Comparison of ENCODE assay signal across 14 cellular contexts in genomic region chr7:13276977-13277376, GRCh38.
DNase-seq lines count a peak whose midpoint lies in the region; ATAC-seq and TF ChIP-seq lines count a peak whose summit lies in the region.
"Had no signal": no experiment of that assay in that cellular context is flagged by ENCODE, and none has a peak within 500 bp of the region (broad histone marks: within the 10 kb centered on the region; RNA-seq: fewer than 3 reads in every experiment).

No MANE protein-coding gene starts in this region.

- intact Hi-C loops in testis (cut with DNase I; ENCODE audit: low total_unique reads), result no loop called here

- H3K27ac ChIP-seq in GM23338 (ENCODE audit: low read depth), result no peak overlapping the region
- no peak overlapping the region for H3K27ac ChIP-seq in testis
- H3K27ac ChIP-seq: body of pancreas had no signal

- peaks cover 22% of the 10 kb centered on the region for H3K36me3 Mint-ChIP-seq in GM23338 (ENCODE audit: low read depth)
- H3K36me3 Mint-ChIP-seq in glutamatergic neuron (ENCODE audit: unreplicated experiment), result peaks cover 16% of the 10 kb centered on the region
- H3K36me3 Mint-ChIP-seq in activated T-cell treated with anti-CD3 and anti-CD28 coated beads, Interleukin-2, amount 50 U/mL, for 4 hours (ENCODE audit: insufficient read depth), result no peaks in the 10 kb centered on the region
- H3K36me3 Mint-ChIP-seq: stimulated activated memory B cell treated with anti-CD40 and anti-IgM and Interleukin-4, amounts not matched to agents 10 μg/mL and 1 μg/mL and 100 μg/mL, for 72 hours had no signal

- H3K27me3 Mint-ChIP-seq in GM23338 (ENCODE audit: insufficient read depth, low read depth, poor library complexity) (no peaks in the 10 kb centered on the region), glutamatergic neuron (ENCODE audit: unreplicated experiment) (no peaks in the 10 kb centered on the region)
- H3K27me3 Mint-ChIP-seq in activated T-cell treated with anti-CD3 and anti-CD28 coated beads, Interleukin-2, amount 50 U/mL, for 4 hours (ENCODE audit: low read depth), result peaks cover 12% of the 10 kb centered on the region

- no peaks in the 10 kb centered on the region for H3K36me3 ChIP-seq in BJ (ENCODE audit: control insufficient read depth, insufficient read depth, low read length)
- no peaks in the 10 kb centered on the region for H3K36me3 ChIP-seq in GM23338 (ENCODE audit: insufficient read depth)
- H3K36me3 ChIP-seq in testis (ENCODE audit: low read depth, missing control alignments), result no peaks in the 10 kb centered on the region

- CTCF ChIA-PET in BJ (lab: Yijun Ruan, JAX), result interaction anchor here (1.2 to 1.3 kb wide), 2 partner anchors 638 to 1182 kb away, joined by 3 read pairs; no protein-coding TSS in a partner anchor

- no peak overlapping the region for H3K27ac Mint-ChIP-seq in GM23338
- H3K27ac Mint-ChIP-seq in glutamatergic neuron (ENCODE audit: unreplicated experiment), result no peak overlapping the region
- H3K27ac Mint-ChIP-seq: stimulated activated memory B cell treated with anti-CD40 and anti-IgM and Interleukin-4, amounts not matched to agents 10 μg/mL and 1 μg/mL and 100 μg/mL, for 72 hours had no signal

- H3K4me3 Mint-ChIP-seq in GM23338, result no peak overlapping the region
- H3K4me3 Mint-ChIP-seq in glutamatergic neuron (ENCODE audit: unreplicated experiment), result no peak overlapping the region
- no peak overlapping the region for H3K4me3 Mint-ChIP-seq in activated T-cell treated with anti-CD3 and anti-CD28 coated beads, Interleukin-2, amount 50 U/mL, for 4 hours
- H3K4me3 Mint-ChIP-seq: stimulated activated memory B cell treated with anti-CD40 and anti-IgM and Interleukin-4, amounts not matched to agents 10 μg/mL and 1 μg/mL and 100 μg/mL, for 72 hours had no signal

- TF ChIP-seq POLR2A in testis (IDR thresholded peaks at IDR 0.05), result no peak

- no peaks in the 10 kb centered on the region for H3F3A ChIP-seq in GM23338 (replicated peaks; ENCODE audit: low read depth)

- H2AFZ ChIP-seq in GM23338, result no peak overlapping the region

- H3K4me3 ChIP-seq in BJ (ENCODE audit: low read depth, low read length), result no peak overlapping the region
- H3K4me3 ChIP-seq in GM23338, result no peak overlapping the region
- no peak overlapping the region for H3K4me3 ChIP-seq in testis
- H3K4me3 ChIP-seq: body of pancreas had no signal

- no peak for ATAC-seq in GM23338
- no peak for ATAC-seq in activated T-cell treated with anti-CD3 and anti-CD28 coated beads, Interleukin-2, amount 50 U/mL, for 4 hours
- ATAC-seq in GM18870 (IDR thresholded peaks at IDR 0.05; ENCODE audit: unreplicated experiment), result no peak
- ATAC-seq: body of pancreas; stimulated activated memory B cell treated with anti-CD40 and anti-IgM and Interleukin-4, amounts not matched to agents 10 μg/mL and 1 μg/mL and 100 μg/mL, for 72 hours had no signal

- H3K4me1 ChIP-seq in GM23338 (ENCODE audit: insufficient read depth) (no peaks in the 10 kb centered on the region), testis (no peaks in the 10 kb centered on the region)
- H3K4me1 ChIP-seq: body of pancreas had no signal

- no peaks in the 10 kb centered on the region for H4K20me1 ChIP-seq in GM23338 (replicated peaks; ENCODE audit: insufficient read depth)

- H3K4me1 Mint-ChIP-seq in GM23338, result no peaks in the 10 kb centered on the region
- peaks cover 4% of the 10 kb centered on the region for H3K4me1 Mint-ChIP-seq in glutamatergic neuron (ENCODE audit: low read depth, unreplicated experiment)
- no peaks in the 10 kb centered on the region for H3K4me1 Mint-ChIP-seq in activated T-cell treated with anti-CD3 and anti-CD28 coated beads, Interleukin-2, amount 50 U/mL, for 4 hours (ENCODE audit: low read depth)
- H3K4me1 Mint-ChIP-seq: stimulated activated memory B cell treated with anti-CD40 and anti-IgM and Interleukin-4, amounts not matched to agents 10 μg/mL and 1 μg/mL and 100 μg/mL, for 72 hours had no signal

- no peaks in the 10 kb centered on the region for H3K27me3 ChIP-seq in BJ (ENCODE audit: control insufficient read depth, insufficient read depth, low read length)
- no peaks in the 10 kb centered on the region for H3K27me3 ChIP-seq in GM23338 (ENCODE audit: insufficient read depth)
- H3K27me3 ChIP-seq in testis, result no peaks in the 10 kb centered on the region
- H3K27me3 ChIP-seq: body of pancreas had no signal

- POLR2A ChIA-PET in BJ (lab: Charles Lee), result no interaction called here

- H3K79me2 ChIP-seq in GM23338 (replicated peaks; ENCODE audit: insufficient read depth), result no peaks in the 10 kb centered on the region

- peaks cover 24% of the 10 kb centered on the region for H3K9me3 Mint-ChIP-seq in GM23338
- H3K9me3 Mint-ChIP-seq in glutamatergic neuron (ENCODE audit: unreplicated experiment), result peaks cover 4% of the 10 kb centered on the region
- no peaks in the 10 kb centered on the region for H3K9me3 Mint-ChIP-seq in activated T-cell treated with anti-CD3 and anti-CD28 coated beads, Interleukin-2, amount 50 U/mL, for 4 hours
- H3K9me3 Mint-ChIP-seq: stimulated activated memory B cell treated with anti-CD40 and anti-IgM and Interleukin-4, amounts not matched to agents 10 μg/mL and 1 μg/mL and 100 μg/mL, for 72 hours had no signal

- in situ Hi-C loops in SK-MEL-5 (cut with HindIII; ENCODE audit: low pct_unique_long_range_greater_than_20kb, low sequenced_read_pairs), result loop anchor here (5.0 to 25.0 kb wide), 3 partner anchors 465 to 1410 kb away; no protein-coding TSS in a partner anchor

- no peak for DNase-seq in BJ (ENCODE audit: low read depth)
- DNase-seq in GM23338 (ENCODE audit: low spot score), result peak; percentile 21
- peak; percentile 22 for DNase-seq in SK-MEL-5 (ENCODE audit: low read depth, low spot score)
- no peak for DNase-seq in glutamatergic neuron
- DNase-seq in activated T-cell treated with anti-CD3 and anti-CD28 coated beads, Interleukin-2, amount 50 U/mL, for 4 hours, result no peak
- no peak for DNase-seq in NCI-H1092 (lab: John Stamatoyannopoulos, UW)
- no peak for DNase-seq in testis
- DNase-seq: activated T-cell treated with anti-CD3 and anti-CD28 coated beads, Interleukin-2, amount 50 U/mL, for 1 hour; body of pancreas; DMS79; islet precursor cell; NCI-H2081 treated with DMSO at 0.1 percent for 48 hours had no signal

- TF ChIP-seq CTCF in BJ (IDR thresholded peaks at IDR 0.05; ENCODE audit: insufficient read depth, low read depth, low read length) (0 out of 2 replicates have a peak, but pooled peaks have one; percentile 25), GM23338 (conservative IDR thresholded peaks at IDR 0.05; ENCODE audit: low read depth in 2 of 2) (peak in 1 of 2 experiments; percentile 79; a peak in 3 of 4 replicates), glutamatergic neuron (IDR thresholded peaks at IDR 0.05; ENCODE audit: partially characterized antibody, unreplicated experiment) (peak; percentile 78), testis (IDR thresholded peaks at IDR 0.05) (peak in 1 of 3 experiments; percentile 39)

- H3K9me2 ChIP-seq in GM23338 (ENCODE audit: insufficient read depth), result no peaks in the 10 kb centered on the region

- no peaks in the 10 kb centered on the region for H3K9me3 ChIP-seq in testis
- H3K9me3 ChIP-seq: body of pancreas had no signal

- H3K4me2 ChIP-seq in GM23338, result no peak overlapping the region

TF ChIP-seq in GM23338, 12 proteins besides CTCF, POLR2A, EP300 and RAD21 (continues in another document):
- TF ChIP-seq POLR2AphosphoS5 (IDR thresholded peaks at IDR 0.05; ENCODE audit: low read depth) (no peak), REST (IDR thresholded peaks at IDR 0.05; ENCODE audit: unreplicated experiment) (no peak)

Comparison
In these comparisons a context has a peak if more than half of its experiments do, and no peak if none do; other contexts are left out.
1. DNase-seq: peak in GM23338 (single experiment) and SK-MEL-5 (single experiment); none in BJ (single experiment), glutamatergic neuron (single experiment), activated T-cell treated with anti-CD3 and anti-CD28 coated beads, Interleukin-2, amount 50 U/mL, for 4 hours (single experiment), NCI-H1092 (single experiment) and testis (single experiment).